ENCODE assay signal across 2 cellular contexts in the genomic region with DNA sequence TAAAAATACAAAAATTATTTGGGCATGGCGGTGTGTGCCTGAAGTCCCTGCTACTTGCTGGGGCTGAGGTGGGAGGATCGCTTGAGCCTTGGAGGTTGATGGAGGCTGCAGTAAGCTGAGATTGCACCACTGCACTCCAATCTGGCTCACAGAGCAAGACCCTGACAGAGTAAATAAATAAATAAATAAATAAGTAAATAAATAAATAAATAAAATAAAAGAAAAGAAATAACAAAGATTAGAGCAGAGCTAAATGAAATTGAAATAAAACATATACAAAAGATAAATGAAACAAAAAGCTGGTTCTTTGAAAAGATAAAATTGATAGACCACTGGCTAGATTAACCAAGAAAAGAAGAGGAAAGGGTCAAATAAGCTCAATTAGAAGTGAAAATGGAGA.
TF ChIP-seq lines count a peak whose summit lies in the region.

No MANE protein-coding gene starts in this region.

TF ChIP-seq in GM23338, 12 proteins besides CTCF, POLR2A, EP300 and RAD21 (continued from another document):
- TF ChIP-seq, protein P1, sequence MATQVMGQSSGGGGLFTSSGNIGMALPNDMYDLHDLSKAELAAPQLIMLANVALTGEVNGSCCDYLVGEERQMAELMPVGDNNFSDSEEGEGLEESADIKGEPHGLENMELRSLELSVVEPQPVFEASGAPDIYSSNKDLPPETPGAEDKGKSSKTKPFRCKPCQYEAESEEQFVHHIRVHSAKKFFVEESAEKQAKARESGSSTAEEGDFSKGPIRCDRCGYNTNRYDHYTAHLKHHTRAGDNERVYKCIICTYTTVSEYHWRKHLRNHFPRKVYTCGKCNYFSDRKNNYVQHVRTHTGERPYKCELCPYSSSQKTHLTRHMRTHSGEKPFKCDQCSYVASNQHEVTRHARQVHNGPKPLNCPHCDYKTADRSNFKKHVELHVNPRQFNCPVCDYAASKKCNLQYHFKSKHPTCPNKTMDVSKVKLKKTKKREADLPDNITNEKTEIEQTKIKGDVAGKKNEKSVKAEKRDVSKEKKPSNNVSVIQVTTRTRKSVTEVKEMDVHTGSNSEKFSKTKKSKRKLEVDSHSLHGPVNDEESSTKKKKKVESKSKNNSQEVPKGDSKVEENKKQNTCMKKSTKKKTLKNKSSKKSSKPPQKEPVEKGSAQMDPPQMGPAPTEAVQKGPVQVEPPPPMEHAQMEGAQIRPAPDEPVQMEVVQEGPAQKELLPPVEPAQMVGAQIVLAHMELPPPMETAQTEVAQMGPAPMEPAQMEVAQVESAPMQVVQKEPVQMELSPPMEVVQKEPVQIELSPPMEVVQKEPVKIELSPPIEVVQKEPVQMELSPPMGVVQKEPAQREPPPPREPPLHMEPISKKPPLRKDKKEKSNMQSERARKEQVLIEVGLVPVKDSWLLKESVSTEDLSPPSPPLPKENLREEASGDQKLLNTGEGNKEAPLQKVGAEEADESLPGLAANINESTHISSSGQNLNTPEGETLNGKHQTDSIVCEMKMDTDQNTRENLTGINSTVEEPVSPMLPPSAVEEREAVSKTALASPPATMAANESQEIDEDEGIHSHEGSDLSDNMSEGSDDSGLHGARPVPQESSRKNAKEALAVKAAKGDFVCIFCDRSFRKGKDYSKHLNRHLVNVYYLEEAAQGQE (IDR thresholded peaks at IDR 0.05; ENCODE audit: unreplicated experiment): no peak
- TF ChIP-seq STAT1 (IDR thresholded peaks at IDR 0.05; ENCODE audit: unreplicated experiment) (no peak), ETS1 (IDR thresholded peaks at IDR 0.05) (no peak), ZNF114 (CRISPR knock-in tag; IDR thresholded peaks at IDR 0.05) (no peak), EZH2 (IDR thresholded peaks at IDR 0.05; ENCODE audit: low read depth, unreplicated experiment) (no peak), POLR2AphosphoS5 (IDR thresholded peaks at IDR 0.05; ENCODE audit: low read depth) (no peak), EZH2phosphoT487 (IDR thresholded peaks at IDR 0.05; ENCODE audit: unreplicated experiment) (no peak)
TF ChIP-seq in GM23338: peak in this region for 0.

TF ChIP-seq in HEK293, 187 proteins besides CTCF, POLR2A, EP300 and RAD21 (continued from another document and continues in another):
- no peak for TF ChIP-seq ZSCAN4 (tag by site-specific recombination; IDR thresholded peaks at IDR 0.05)
- no peak for TF ChIP-seq ZNF169 (tag by site-specific recombination; IDR thresholded peaks at IDR 0.05)
- TF ChIP-seq ZSCAN30 (tag by site-specific recombination; IDR thresholded peaks at IDR 0.05): no peak
- TF ChIP-seq ZNF24 (tag by site-specific recombination; IDR thresholded peaks at IDR 0.05): no peak
- no peak for TF ChIP-seq HOXD13 (CRISPR knock-in tag; IDR thresholded peaks at IDR 0.05; ENCODE audit: borderline replicate concordance)
- TF ChIP-seq ZNF426 (tag by site-specific recombination; IDR thresholded peaks at IDR 0.05): peak; percentile 65
- no peak for TF ChIP-seq ZNF76 (tag by site-specific recombination; IDR thresholded peaks at IDR 0.05; ENCODE audit: borderline replicate concordance, low read depth)
- peak; percentile 61 for TF ChIP-seq ZNF623 (tag by site-specific recombination; IDR thresholded peaks at IDR 0.05)
- no peak for TF ChIP-seq ZNF558 (tag by site-specific recombination; IDR thresholded peaks at IDR 0.05)
- TF ChIP-seq ZNF138 (tag by site-specific recombination; IDR thresholded peaks at IDR 0.05; ENCODE audit: borderline replicate concordance): no peak
- TF ChIP-seq ZNF792 (tag by site-specific recombination; IDR thresholded peaks at IDR 0.05): no peak
- TF ChIP-seq, protein P2, sequence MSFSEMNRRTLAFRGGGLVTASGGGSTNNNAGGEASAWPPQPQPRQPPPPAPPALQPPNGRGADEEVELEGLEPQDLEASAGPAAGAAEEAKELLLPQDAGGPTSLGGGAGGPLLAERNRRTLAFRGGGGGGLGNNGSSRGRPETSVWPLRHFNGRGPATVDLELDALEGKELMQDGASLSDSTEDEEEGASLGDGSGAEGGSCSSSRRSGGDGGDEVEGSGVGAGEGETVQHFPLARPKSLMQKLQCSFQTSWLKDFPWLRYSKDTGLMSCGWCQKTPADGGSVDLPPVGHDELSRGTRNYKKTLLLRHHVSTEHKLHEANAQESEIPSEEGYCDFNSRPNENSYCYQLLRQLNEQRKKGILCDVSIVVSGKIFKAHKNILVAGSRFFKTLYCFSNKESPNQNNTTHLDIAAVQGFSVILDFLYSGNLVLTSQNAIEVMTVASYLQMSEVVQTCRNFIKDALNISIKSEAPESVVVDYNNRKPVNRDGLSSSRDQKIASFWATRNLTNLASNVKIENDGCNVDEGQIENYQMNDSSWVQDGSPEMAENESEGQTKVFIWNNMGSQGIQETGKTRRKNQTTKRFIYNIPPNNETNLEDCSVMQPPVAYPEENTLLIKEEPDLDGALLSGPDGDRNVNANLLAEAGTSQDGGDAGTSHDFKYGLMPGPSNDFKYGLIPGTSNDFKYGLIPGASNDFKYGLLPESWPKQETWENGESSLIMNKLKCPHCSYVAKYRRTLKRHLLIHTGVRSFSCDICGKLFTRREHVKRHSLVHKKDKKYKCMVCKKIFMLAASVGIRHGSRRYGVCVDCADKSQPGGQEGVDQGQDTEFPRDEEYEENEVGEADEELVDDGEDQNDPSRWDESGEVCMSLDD (tag by site-specific recombination; IDR thresholded peaks at IDR 0.05): no peak
- no peak for TF ChIP-seq HOXA7 (CRISPR knock-in tag; IDR thresholded peaks at IDR 0.05; ENCODE audit: borderline replicate concordance)
- no peak for TF ChIP-seq ZNF621 (tag by site-specific recombination; IDR thresholded peaks at IDR 0.05)
- TF ChIP-seq ZNF19 (tag by site-specific recombination; IDR thresholded peaks at IDR 0.05; ENCODE audit: low read depth): no peak
- TF ChIP-seq ZNF624 (tag by site-specific recombination; IDR thresholded peaks at IDR 0.05): no peak
- TF ChIP-seq TRIM28 (IDR thresholded peaks at IDR 0.05; ENCODE audit: borderline replicate concordance, low read length): no peak
- 0 out of 2 replicates have a peak, but pooled peaks have one; percentile 31 for TF ChIP-seq ZNF266 (tag by site-specific recombination; IDR thresholded peaks at IDR 0.05; ENCODE audit: low read depth)
- TF ChIP-seq, protein P3, sequence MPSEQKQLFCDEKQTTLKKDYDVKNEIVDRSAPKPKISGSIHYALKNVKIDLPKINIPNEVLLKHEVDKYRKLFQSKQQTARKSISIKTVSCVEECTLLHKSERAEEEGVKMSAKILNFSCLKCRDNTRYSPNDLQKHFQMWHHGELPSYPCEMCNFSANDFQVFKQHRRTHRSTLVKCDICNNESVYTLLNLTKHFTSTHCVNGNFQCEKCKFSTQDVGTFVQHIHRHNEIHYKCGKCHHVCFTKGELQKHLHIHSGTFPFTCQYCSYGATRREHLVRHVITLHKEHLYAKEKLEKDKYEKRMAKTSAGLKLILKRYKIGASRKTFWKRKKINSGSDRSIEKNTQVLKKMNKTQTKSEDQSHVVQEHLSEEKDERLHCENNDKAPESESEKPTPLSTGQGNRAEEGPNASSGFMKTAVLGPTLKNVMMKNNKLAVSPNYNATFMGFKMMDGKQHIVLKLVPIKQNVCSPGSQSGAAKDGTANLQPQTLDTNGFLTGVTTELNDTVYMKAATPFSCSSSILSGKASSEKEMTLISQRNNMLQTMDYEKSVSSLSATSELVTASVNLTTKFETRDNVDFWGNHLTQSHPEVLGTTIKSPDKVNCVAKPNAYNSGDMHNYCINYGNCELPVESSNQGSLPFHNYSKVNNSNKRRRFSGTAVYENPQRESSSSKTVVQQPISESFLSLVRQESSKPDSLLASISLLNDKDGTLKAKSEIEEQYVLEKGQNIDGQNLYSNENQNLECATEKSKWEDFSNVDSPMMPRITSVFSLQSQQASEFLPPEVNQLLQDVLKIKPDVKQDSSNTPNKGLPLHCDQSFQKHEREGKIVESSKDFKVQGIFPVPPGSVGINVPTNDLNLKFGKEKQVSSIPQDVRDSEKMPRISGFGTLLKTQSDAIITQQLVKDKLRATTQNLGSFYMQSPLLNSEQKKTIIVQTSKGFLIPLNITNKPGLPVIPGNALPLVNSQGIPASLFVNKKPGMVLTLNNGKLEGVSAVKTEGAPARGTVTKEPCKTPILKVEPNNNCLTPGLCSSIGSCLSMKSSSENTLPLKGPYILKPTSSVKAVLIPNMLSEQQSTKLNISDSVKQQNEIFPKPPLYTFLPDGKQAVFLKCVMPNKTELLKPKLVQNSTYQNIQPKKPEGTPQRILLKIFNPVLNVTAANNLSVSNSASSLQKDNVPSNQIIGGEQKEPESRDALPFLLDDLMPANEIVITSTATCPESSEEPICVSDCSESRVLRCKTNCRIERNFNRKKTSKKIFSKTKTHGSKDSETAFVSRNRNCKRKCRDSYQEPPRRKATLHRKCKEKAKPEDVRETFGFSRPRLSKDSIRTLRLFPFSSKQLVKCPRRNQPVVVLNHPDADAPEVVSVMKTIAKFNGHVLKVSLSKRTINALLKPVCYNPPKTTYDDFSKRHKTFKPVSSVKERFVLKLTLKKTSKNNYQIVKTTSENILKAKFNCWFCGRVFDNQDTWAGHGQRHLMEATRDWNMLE (tag by site-specific recombination; conservative IDR thresholded peaks at IDR 0.05; ENCODE audit: low read depth): peak; percentile 82
- no peak for TF ChIP-seq ZFP41 (tag by site-specific recombination; IDR thresholded peaks at IDR 0.05; ENCODE audit: borderline replicate concordance)
- TF ChIP-seq, protein P4, sequence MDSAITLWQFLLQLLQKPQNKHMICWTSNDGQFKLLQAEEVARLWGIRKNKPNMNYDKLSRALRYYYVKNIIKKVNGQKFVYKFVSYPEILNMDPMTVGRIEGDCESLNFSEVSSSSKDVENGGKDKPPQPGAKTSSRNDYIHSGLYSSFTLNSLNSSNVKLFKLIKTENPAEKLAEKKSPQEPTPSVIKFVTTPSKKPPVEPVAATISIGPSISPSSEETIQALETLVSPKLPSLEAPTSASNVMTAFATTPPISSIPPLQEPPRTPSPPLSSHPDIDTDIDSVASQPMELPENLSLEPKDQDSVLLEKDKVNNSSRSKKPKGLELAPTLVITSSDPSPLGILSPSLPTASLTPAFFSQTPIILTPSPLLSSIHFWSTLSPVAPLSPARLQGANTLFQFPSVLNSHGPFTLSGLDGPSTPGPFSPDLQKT (IDR thresholded peaks at IDR 0.05; ENCODE audit: borderline replicate concordance, low read depth, low read length): no peak
- 0 out of 2 replicates have a peak, but pooled peaks have one; percentile 22 for TF ChIP-seq ZNF501 (tag by site-specific recombination; IDR thresholded peaks at IDR 0.05)
- TF ChIP-seq ZNF366 (tag by site-specific recombination; conservative IDR thresholded peaks at IDR 0.05): no peak
- no peak for TF ChIP-seq SETDB1 (IDR thresholded peaks at IDR 0.05; ENCODE audit: insufficient read length, low read length)
- TF ChIP-seq GLIS1 (tag by site-specific recombination; IDR thresholded peaks at IDR 0.05): no peak
- peak; percentile 63 for TF ChIP-seq ZNF555 (tag by site-specific recombination; conservative IDR thresholded peaks at IDR 0.05)
- TF ChIP-seq ZBTB1 (tag by site-specific recombination; IDR thresholded peaks at IDR 0.05): no peak
- TF ChIP-seq ZNF132 (tag by site-specific recombination; IDR thresholded peaks at IDR 0.05; ENCODE audit: borderline replicate concordance): no peak
- no peak for TF ChIP-seq ZNF561 (tag by site-specific recombination; IDR thresholded peaks at IDR 0.05; ENCODE audit: borderline replicate concordance)
- no peak for TF ChIP-seq SP7 (tag by site-specific recombination; IDR thresholded peaks at IDR 0.05)
- no peak for TF ChIP-seq ZNF529 (tag by site-specific recombination; IDR thresholded peaks at IDR 0.05; ENCODE audit: insufficient replicate concordance)
- no peak for TF ChIP-seq MZF1 (tag by site-specific recombination; IDR thresholded peaks at IDR 0.05; ENCODE audit: borderline replicate concordance)
- TF ChIP-seq PRDM2 (tag by site-specific recombination; IDR thresholded peaks at IDR 0.05; ENCODE audit: borderline replicate concordance): no peak
- TF ChIP-seq ZNF394 (tag by site-specific recombination; IDR thresholded peaks at IDR 0.05; ENCODE audit: borderline replicate concordance): peak; percentile 69; the same call in 1 of the 2 replicates
- TF ChIP-seq ZFP3 (tag by site-specific recombination; IDR thresholded peaks at IDR 0.05; ENCODE audit: low read depth): no peak
- no peak for TF ChIP-seq ZNF2 (tag by site-specific recombination; IDR thresholded peaks at IDR 0.05)
- no peak for TF ChIP-seq ZNF610 (tag by site-specific recombination; IDR thresholded peaks at IDR 0.05; ENCODE audit: borderline replicate concordance)
